ENCODE assay signal across 1 cellular context in the genomic region with DNA sequence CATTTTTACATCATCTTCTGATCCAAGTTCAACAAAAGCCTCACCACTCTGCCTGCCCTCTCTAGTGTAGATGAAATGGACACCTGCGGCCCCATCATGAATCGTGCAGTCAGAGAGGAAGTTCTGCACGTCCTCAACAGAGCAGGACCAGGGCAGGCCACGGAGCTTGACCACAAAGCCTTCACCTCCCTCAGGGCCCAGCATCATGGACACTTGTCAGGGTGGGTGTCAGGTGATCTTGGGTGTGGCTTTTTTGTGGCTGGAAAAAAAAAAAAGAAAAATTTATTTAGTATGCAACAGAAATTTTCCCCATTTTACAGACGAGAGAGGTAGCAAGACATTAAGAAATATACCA.
TF ChIP-seq lines count a peak whose summit lies in the region.

No MANE protein-coding gene starts in this region.

TF ChIP-seq in K562, 482 proteins besides CTCF, POLR2A, EP300 and RAD21:
- TF ChIP-seq POLR2AphosphoS2 (IDR thresholded peaks at IDR 0.05; ENCODE audit: low read length) (peak; percentile 46), POLR2B (IDR thresholded peaks at IDR 0.05; ENCODE audit: low read depth, partially characterized antibody) (no peak), SMAD3 (CRISPR knock-in tag; conservative IDR thresholded peaks at IDR 0.05) (no peak), SMARCC2 (IDR thresholded peaks at IDR 0.05; ENCODE audit: low read depth) (no peak), ZNF561 (CRISPR knock-in tag; conservative IDR thresholded peaks at IDR 0.05) (no peak)
- TF ChIP-seq, protein P1, sequence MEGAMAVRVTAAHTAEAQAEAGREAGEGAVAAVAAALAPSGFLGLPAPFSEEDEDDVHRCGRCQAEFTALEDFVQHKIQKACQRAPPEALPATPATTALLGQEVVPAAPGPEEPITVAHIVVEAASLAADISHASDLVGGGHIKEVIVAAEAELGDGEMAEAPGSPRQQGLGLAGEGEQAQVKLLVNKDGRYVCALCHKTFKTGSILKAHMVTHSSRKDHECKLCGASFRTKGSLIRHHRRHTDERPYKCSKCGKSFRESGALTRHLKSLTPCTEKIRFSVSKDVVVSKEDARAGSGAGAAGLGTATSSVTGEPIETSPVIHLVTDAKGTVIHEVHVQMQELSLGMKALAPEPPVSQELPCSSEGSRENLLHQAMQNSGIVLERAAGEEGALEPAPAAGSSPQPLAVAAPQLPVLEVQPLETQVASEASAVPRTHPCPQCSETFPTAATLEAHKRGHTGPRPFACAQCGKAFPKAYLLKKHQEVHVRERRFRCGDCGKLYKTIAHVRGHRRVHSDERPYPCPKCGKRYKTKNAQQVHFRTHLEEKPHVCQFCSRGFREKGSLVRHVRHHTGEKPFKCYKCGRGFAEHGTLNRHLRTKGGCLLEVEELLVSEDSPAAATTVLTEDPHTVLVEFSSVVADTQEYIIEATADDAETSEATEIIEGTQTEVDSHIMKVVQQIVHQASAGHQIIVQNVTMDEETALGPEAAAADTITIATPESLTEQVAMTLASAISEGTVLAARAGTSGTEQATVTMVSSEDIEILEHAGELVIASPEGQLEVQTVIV (CRISPR knock-in tag; IDR thresholded peaks at IDR 0.05; ENCODE audit: borderline replicate concordance) = no peak
TF ChIP-seq in K562: peak in this region for 1.
